2 cellular contexts compared by ENCODE assay signal in the genomic region with DNA sequence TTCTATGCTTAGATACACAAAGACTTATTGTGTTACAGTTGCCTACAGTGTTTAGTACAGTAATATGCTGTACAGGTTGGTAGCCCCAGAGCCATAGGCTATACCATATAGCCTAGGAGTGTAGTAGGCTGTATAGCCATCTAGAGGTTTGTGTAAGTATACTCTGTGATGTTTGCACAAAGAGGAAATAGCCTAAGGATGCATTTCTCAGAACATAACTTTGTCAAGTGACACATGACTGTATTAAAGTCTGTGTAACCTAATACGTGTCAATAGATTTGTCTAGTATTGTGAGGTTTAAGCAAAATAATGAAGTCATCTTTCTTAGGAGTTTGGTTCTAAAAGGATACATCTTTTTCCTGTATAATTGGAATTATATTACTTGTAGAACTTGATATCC.
TF ChIP-seq lines count a peak whose summit lies in the region.

No MANE protein-coding gene starts in this region.

TF ChIP-seq in HEK293, 187 proteins besides CTCF, POLR2A, EP300 and RAD21 (continued from another document and continues in another):
- TF ChIP-seq, protein P1, sequence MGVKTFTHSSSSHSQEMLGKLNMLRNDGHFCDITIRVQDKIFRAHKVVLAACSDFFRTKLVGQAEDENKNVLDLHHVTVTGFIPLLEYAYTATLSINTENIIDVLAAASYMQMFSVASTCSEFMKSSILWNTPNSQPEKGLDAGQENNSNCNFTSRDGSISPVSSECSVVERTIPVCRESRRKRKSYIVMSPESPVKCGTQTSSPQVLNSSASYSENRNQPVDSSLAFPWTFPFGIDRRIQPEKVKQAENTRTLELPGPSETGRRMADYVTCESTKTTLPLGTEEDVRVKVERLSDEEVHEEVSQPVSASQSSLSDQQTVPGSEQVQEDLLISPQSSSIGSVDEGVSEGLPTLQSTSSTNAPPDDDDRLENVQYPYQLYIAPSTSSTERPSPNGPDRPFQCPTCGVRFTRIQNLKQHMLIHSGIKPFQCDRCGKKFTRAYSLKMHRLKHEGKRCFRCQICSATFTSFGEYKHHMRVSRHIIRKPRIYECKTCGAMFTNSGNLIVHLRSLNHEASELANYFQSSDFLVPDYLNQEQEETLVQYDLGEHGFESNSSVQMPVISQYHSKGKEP (tag by site-specific recombination; IDR thresholded peaks at IDR 0.05), result no peak
- TF ChIP-seq, protein P2, sequence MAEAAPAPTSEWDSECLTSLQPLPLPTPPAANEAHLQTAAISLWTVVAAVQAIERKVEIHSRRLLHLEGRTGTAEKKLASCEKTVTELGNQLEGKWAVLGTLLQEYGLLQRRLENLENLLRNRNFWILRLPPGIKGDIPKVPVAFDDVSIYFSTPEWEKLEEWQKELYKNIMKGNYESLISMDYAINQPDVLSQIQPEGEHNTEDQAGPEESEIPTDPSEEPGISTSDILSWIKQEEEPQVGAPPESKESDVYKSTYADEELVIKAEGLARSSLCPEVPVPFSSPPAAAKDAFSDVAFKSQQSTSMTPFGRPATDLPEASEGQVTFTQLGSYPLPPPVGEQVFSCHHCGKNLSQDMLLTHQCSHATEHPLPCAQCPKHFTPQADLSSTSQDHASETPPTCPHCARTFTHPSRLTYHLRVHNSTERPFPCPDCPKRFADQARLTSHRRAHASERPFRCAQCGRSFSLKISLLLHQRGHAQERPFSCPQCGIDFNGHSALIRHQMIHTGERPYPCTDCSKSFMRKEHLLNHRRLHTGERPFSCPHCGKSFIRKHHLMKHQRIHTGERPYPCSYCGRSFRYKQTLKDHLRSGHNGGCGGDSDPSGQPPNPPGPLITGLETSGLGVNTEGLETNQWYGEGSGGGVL (tag by site-specific recombination; IDR thresholded peaks at IDR 0.05), result no peak
- TF ChIP-seq MEIS1 (CRISPR knock-in tag; IDR thresholded peaks at IDR 0.05; ENCODE audit: borderline replicate concordance) (no peak), ZNF544 (tag by site-specific recombination; IDR thresholded peaks at IDR 0.05) (no peak), SP3 (tag by site-specific recombination; IDR thresholded peaks at IDR 0.05) (no peak), OSR2 (tag by site-specific recombination; IDR thresholded peaks at IDR 0.05) (no peak), ZNF302 (tag by site-specific recombination; IDR thresholded peaks at IDR 0.05; ENCODE audit: low read depth) (no peak)
- TF ChIP-seq, protein P3, sequence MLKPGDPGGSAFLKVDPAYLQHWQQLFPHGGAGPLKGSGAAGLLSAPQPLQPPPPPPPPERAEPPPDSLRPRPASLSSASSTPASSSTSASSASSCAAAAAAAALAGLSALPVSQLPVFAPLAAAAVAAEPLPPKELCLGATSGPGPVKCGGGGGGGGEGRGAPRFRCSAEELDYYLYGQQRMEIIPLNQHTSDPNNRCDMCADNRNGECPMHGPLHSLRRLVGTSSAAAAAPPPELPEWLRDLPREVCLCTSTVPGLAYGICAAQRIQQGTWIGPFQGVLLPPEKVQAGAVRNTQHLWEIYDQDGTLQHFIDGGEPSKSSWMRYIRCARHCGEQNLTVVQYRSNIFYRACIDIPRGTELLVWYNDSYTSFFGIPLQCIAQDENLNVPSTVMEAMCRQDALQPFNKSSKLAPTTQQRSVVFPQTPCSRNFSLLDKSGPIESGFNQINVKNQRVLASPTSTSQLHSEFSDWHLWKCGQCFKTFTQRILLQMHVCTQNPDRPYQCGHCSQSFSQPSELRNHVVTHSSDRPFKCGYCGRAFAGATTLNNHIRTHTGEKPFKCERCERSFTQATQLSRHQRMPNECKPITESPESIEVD (tag by site-specific recombination; IDR thresholded peaks at IDR 0.05), result peak; percentile 66
- TF ChIP-seq, protein P4, sequence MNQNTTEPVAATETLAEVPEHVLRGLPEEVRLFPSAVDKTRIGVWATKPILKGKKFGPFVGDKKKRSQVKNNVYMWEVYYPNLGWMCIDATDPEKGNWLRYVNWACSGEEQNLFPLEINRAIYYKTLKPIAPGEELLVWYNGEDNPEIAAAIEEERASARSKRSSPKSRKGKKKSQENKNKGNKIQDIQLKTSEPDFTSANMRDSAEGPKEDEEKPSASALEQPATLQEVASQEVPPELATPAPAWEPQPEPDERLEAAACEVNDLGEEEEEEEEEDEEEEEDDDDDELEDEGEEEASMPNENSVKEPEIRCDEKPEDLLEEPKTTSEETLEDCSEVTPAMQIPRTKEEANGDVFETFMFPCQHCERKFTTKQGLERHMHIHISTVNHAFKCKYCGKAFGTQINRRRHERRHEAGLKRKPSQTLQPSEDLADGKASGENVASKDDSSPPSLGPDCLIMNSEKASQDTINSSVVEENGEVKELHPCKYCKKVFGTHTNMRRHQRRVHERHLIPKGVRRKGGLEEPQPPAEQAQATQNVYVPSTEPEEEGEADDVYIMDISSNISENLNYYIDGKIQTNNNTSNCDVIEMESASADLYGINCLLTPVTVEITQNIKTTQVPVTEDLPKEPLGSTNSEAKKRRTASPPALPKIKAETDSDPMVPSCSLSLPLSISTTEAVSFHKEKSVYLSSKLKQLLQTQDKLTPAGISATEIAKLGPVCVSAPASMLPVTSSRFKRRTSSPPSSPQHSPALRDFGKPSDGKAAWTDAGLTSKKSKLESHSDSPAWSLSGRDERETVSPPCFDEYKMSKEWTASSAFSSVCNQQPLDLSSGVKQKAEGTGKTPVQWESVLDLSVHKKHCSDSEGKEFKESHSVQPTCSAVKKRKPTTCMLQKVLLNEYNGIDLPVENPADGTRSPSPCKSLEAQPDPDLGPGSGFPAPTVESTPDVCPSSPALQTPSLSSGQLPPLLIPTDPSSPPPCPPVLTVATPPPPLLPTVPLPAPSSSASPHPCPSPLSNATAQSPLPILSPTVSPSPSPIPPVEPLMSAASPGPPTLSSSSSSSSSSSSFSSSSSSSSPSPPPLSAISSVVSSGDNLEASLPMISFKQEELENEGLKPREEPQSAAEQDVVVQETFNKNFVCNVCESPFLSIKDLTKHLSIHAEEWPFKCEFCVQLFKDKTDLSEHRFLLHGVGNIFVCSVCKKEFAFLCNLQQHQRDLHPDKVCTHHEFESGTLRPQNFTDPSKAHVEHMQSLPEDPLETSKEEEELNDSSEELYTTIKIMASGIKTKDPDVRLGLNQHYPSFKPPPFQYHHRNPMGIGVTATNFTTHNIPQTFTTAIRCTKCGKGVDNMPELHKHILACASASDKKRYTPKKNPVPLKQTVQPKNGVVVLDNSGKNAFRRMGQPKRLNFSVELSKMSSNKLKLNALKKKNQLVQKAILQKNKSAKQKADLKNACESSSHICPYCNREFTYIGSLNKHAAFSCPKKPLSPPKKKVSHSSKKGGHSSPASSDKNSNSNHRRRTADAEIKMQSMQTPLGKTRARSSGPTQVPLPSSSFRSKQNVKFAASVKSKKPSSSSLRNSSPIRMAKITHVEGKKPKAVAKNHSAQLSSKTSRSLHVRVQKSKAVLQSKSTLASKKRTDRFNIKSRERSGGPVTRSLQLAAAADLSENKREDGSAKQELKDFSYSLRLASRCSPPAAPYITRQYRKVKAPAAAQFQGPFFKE (tag by site-specific recombination; IDR thresholded peaks at IDR 0.05; ENCODE audit: borderline replicate concordance), result no peak

TF ChIP-seq in IMR-90, 13 proteins besides CTCF, POLR2A, EP300 and RAD21 (continued from another document):
- TF ChIP-seq, protein P5, sequence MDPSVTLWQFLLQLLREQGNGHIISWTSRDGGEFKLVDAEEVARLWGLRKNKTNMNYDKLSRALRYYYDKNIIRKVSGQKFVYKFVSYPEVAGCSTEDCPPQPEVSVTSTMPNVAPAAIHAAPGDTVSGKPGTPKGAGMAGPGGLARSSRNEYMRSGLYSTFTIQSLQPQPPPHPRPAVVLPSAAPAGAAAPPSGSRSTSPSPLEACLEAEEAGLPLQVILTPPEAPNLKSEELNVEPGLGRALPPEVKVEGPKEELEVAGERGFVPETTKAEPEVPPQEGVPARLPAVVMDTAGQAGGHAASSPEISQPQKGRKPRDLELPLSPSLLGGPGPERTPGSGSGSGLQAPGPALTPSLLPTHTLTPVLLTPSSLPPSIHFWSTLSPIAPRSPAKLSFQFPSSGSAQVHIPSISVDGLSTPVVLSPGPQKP (IDR thresholded peaks at IDR 0.05; ENCODE audit: borderline replicate concordance, low read depth, low read length), result no peak
